In genomic region chr6:167501831-167502385, GRCh38 we compare ENCODE assay signal across 11 cellular contexts.
DNase-seq lines count a peak whose midpoint lies in the region; ATAC-seq and TF ChIP-seq lines count a peak whose summit lies in the region.
"Had no signal": no experiment of that assay in that cellular context is flagged by ENCODE, and none has a peak within 500 bp of the region (broad histone marks: within the 10 kb centered on the region; RNA-seq: fewer than 3 reads in every experiment).

No MANE protein-coding gene starts in this region.

- no peaks in the 10 kb centered on the region for H3K4me1 ChIP-seq in prostate gland (replicated peaks)

- no peak overlapping the region for H3K27ac ChIP-seq in prostate gland

- no peaks in the 10 kb centered on the region for H3K9me3 Mint-ChIP-seq in endothelial cell (ENCODE audit: unreplicated experiment)
- H3K9me3 Mint-ChIP-seq: activated B cell treated with CpG ODN at 0.5 μM for 24 hours had no signal

- no peaks in the 10 kb centered on the region for H3K27me3 ChIP-seq in prostate gland (replicated peaks; ENCODE audit: insufficient read depth)

- peak; percentile 20 for DNase-seq in NCI-H510A treated with DMSO at 0.1 percent for 48 hours (lab: John Stamatoyannopoulos, UW)
- DNase-seq in NCI-H510A (lab: John Stamatoyannopoulos, UW) = no peak
- DNase-seq in NCI-H1694 (lab: John Stamatoyannopoulos, UW) = peak; percentile 8
- DNase-seq in endothelial cell (ENCODE audit: low spot score) = peak; percentile 42
- peak; percentile 49 for DNase-seq in prostate gland (ENCODE audit: low spot score)
- no peak for DNase-seq in KG1 (lab: John Stamatoyannopoulos, UW)
- DNase-seq: activated B cell treated with CpG ODN at 0.5 μM for 24 hours, AML-193, NCI-H2081 treated with DMSO at 0.1 percent for 48 hours had no signal

- H3K9me3 ChIP-seq in prostate gland = no peaks in the 10 kb centered on the region

- 51% methylated on average over 18 of the region's 19 CpGs for WGBS in prostate gland

- H3K4me3 ChIP-seq in prostate gland = no peak overlapping the region

- intact Hi-C loops in prostate gland (cut with DNase I) = loop anchor here (2.0 kb wide), 1 partner anchor 397 kb away; no protein-coding TSS in a partner anchor

- H3K4me1 Mint-ChIP-seq in endothelial cell (ENCODE audit: unreplicated experiment) = peaks cover 37% of the 10 kb centered on the region
- H3K4me1 Mint-ChIP-seq: activated B cell treated with CpG ODN at 0.5 μM for 24 hours had no signal

- no peak overlapping the region for H3K4me3 Mint-ChIP-seq in endothelial cell (ENCODE audit: unreplicated experiment)
- H3K4me3 Mint-ChIP-seq: activated B cell treated with CpG ODN at 0.5 μM for 24 hours had no signal

- H3K36me3 ChIP-seq in prostate gland = no peaks in the 10 kb centered on the region

- peaks cover 19% of the 10 kb centered on the region for H3K27me3 Mint-ChIP-seq in endothelial cell (ENCODE audit: unreplicated experiment)

- TF ChIP-seq POLR2A in prostate gland (IDR thresholded peaks at IDR 0.05) = no peak

- ATAC-seq in GM18861 (IDR thresholded peaks at IDR 0.05; ENCODE audit: unreplicated experiment) (no peak), HG02938 (IDR thresholded peaks at IDR 0.05; ENCODE audit: unreplicated experiment) (no peak)

- no peak overlapping the region for H3K27ac Mint-ChIP-seq in endothelial cell (ENCODE audit: unreplicated experiment)
- H3K27ac Mint-ChIP-seq: activated B cell treated with CpG ODN at 0.5 μM for 24 hours had no signal

- TF ChIP-seq CTCF in endothelial cell (IDR thresholded peaks at IDR 0.05; ENCODE audit: unreplicated experiment) (no peak), prostate gland (IDR thresholded peaks at IDR 0.05) (peak in 3 of 4 experiments; percentile 29 to 62 (median 53))

- no peaks in the 10 kb centered on the region for H3K36me3 Mint-ChIP-seq in endothelial cell (ENCODE audit: low read depth, unreplicated experiment)

Comparison
In these comparisons a context has a peak if more than half of its experiments do, and no peak if none do; other contexts are left out.
1. DNase-seq: peak in NCI-H510A treated with DMSO at 0.1 percent for 48 hours (single experiment), NCI-H1694 (single experiment), endothelial cell (single experiment) and prostate gland (single experiment); none in NCI-H510A (single experiment) and KG1 (single experiment).